ENCODE assay signal across 8 cellular contexts in the genomic region with DNA sequence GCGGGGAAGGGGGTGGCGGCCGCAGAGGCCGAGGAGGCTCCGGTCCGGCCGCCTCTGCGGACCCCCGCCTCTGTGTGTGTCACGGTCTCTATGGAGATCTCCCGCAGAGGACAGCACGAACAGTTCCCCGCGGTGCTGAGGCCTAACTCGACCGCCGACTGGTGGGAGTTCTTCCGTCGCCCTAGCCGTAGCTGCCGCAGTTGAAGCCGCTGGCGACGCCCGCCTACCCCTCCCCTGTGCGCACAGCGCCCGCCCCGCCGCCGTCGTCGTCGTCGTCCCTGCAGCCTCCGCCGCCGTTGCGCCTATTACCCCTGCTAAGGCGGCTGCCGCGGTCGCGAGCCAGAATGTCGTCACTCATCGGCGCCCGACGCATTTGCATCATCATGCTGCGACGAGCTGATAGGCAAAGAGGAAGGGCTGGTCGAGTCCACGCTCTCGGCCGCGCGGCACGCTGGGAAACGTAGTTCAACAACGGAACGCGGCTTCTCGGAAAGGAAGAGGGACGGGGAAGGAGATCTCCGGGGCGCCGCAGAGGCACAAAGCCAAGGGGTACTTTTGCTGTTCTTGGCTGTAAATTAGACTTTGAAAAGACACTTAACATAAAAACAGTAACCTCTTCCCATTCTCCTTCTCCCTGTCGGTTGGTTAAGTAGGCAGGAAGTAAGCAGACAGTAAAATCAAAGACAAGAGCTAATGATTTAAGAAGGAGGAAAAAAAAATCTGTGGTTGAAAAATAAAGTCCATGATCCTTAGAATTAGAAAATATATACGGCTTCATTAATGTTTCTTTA.
DNase-seq lines count a peak whose midpoint lies in the region; ATAC-seq and TF ChIP-seq lines count a peak whose summit lies in the region.

A gene (minus strand): TSS at position 346 of the 791 bp plus-strand sequence. CDS start 538 bp downstream, outside the sequence.

- H3K9ac ChIP-seq in ES-I3 (ENCODE audit: low read depth, low read length): peak within 1 kb of the TSS; percentile 99
- H3K9ac ChIP-seq in MM.1S (ENCODE audit: low read length): peak within 1 kb of the TSS; percentile 100

- H3K79me2 ChIP-seq in MM.1S (ENCODE audit: low read length): peaks cover 55% of the 10 kb centered on the region

- H3K4me3 Mint-ChIP-seq in nephron progenitor cell: peak within 1 kb of the TSS; percentile 98
- peak within 1 kb of the TSS; percentile 98 to 99 for H3K4me3 Mint-ChIP-seq in stimulated activated naive CD8-positive, alpha-beta T cell treated with anti-CD3 and anti-CD28 coated beads, Interleukin-15, amount 100 ng/mL, for 72 hours

- H3K27me3 Mint-ChIP-seq in nephron progenitor cell (ENCODE audit: low read depth, poor library complexity): peaks cover 2% of the 10 kb centered on the region
- no peaks in the 10 kb centered on the region for H3K27me3 Mint-ChIP-seq in stimulated activated naive CD8-positive, alpha-beta T cell treated with anti-CD3 and anti-CD28 coated beads, Interleukin-15, amount 100 ng/mL, for 72 hours

- H3K27me3 ChIP-seq in HAP-1 (ENCODE audit: low read depth) (no peaks in the 10 kb centered on the region), MM.1S (replicated peaks; ENCODE audit: insufficient read depth, low read length) (no peaks in the 10 kb centered on the region)

- H3K9me3 Mint-ChIP-seq in nephron progenitor cell: no peaks in the 10 kb centered on the region
- H3K9me3 Mint-ChIP-seq in stimulated activated naive CD8-positive, alpha-beta T cell treated with anti-CD3 and anti-CD28 coated beads, Interleukin-15, amount 100 ng/mL, for 72 hours: no peaks in the 10 kb centered on the region

- peak within 1 kb of the TSS; percentile 99 for H3K27ac Mint-ChIP-seq in nephron progenitor cell
- peak within 1 kb of the TSS; percentile 100 for H3K27ac Mint-ChIP-seq in stimulated activated naive CD8-positive, alpha-beta T cell treated with anti-CD3 and anti-CD28 coated beads, Interleukin-15, amount 100 ng/mL, for 72 hours

- in situ Hi-C loops in HAP-1 (cut with MboI; ENCODE audit: low sequenced_read_pairs): no loop called here

- H3F3A ChIP-seq in MM.1S (ENCODE audit: insufficient read depth, low read length): peaks cover 36% of the 10 kb centered on the region

- H3K4me1 ChIP-seq in ES-I3 (ENCODE audit: insufficient read depth, low read length) (peaks cover 11% of the 10 kb centered on the region), HAP-1 (peaks cover 21% of the 10 kb centered on the region), MM.1S (ENCODE audit: low read length) (peaks cover 21% of the 10 kb centered on the region)

- peak within 1 kb of the TSS; percentile 100 for H3K27ac ChIP-seq in MM.1S (ENCODE audit: low read length)

- H2AFZ ChIP-seq in MM.1S (ENCODE audit: low read length): peak within 1 kb of the TSS; percentile 60

- H3K36me3 ChIP-seq in ES-I3 (ENCODE audit: insufficient read depth, low read length) (no peaks in the 10 kb centered on the region), HAP-1 (replicated peaks) (no peaks in the 10 kb centered on the region; the same call in 1 of the 2 replicates), MM.1S (replicated peaks; ENCODE audit: insufficient read depth, low read length) (no peaks in the 10 kb centered on the region; the same call in 1 of the 2 replicates)

- H4K20me1 ChIP-seq in MM.1S (ENCODE audit: insufficient read depth, low read length): no peaks in the 10 kb centered on the region

- H3K36me3 Mint-ChIP-seq in nephron progenitor cell (ENCODE audit: low read depth): peaks cover 9% of the 10 kb centered on the region

- H3K4me3 ChIP-seq in HAP-1 (peak within 1 kb of the TSS; percentile 94), MM.1S (ENCODE audit: low read length) (peak within 1 kb of the TSS; percentile 95)

- peaks cover 18% of the 10 kb centered on the region for H3K4me1 Mint-ChIP-seq in nephron progenitor cell
- peaks cover 42% of the 10 kb centered on the region for H3K4me1 Mint-ChIP-seq in stimulated activated naive CD8-positive, alpha-beta T cell treated with anti-CD3 and anti-CD28 coated beads, Interleukin-15, amount 100 ng/mL, for 72 hours

- no peaks in the 10 kb centered on the region for H3K9me3 ChIP-seq in ES-I3 (ENCODE audit: control insufficient read depth, insufficient read depth, low read length)
- H3K9me3 ChIP-seq in HAP-1: no peaks in the 10 kb centered on the region
- H3K9me3 ChIP-seq in MM.1S (replicated peaks; ENCODE audit: insufficient read depth, low read length): no peaks in the 10 kb centered on the region

- no peak for TF ChIP-seq CTCF in MM.1S (IDR thresholded peaks at IDR 0.05; ENCODE audit: low read length)
- no peak for TF ChIP-seq CTCF in nephron progenitor cell (IDR thresholded peaks at IDR 0.05)

- H3K4me2 ChIP-seq in MM.1S (ENCODE audit: low read depth, low read length): peak within 1 kb of the TSS; percentile 84

- peak; percentile 75 for ATAC-seq in stimulated activated naive CD8-positive, alpha-beta T cell treated with anti-CD3 and anti-CD28 coated beads, Interleukin-15, amount 100 ng/mL, for 72 hours

- no peaks in the 10 kb centered on the region for H3K9me2 ChIP-seq in MM.1S (replicated peaks; ENCODE audit: insufficient read depth, low read length)

- DNase-seq in HAP-1 (ENCODE audit: low spot score in 2 of 2) (peak; percentile 90 to 99), MM.1S (peak; percentile 96), SIG-M5 (lab: John Stamatoyannopoulos, UW) (peak; percentile 63), activated gamma-delta T cell (lab: John Stamatoyannopoulos, UW) (peak; percentile 99), fibroblast of the conjunctiva (ENCODE audit: low read depth) (peak; percentile 95), nephron progenitor cell (peak; percentile 100)
- DNase-seq in stimulated activated naive CD8-positive, alpha-beta T cell treated with anti-CD3 and anti-CD28 coated beads, Interleukin-15, amount 100 ng/mL, for 72 hours: peak; percentile 100

Comparison
In these comparisons a context has a peak if more than half of its experiments do, and no peak if none do; other contexts are left out.
1. Peak in every context shown above with its lines: DNase-seq, ATAC-seq, H3K4me3 ChIP-seq and H3K27ac ChIP-seq.